1 cellular context compared by ENCODE assay signal in genomic region chr7:112869111-112869774, GRCh38.
TF ChIP-seq lines count a peak whose summit lies in the region.

No MANE protein-coding gene starts in this region.

TF ChIP-seq in K562, 482 proteins besides CTCF, POLR2A, EP300 and RAD21 (continued from another document and continues in another):
- no peak for TF ChIP-seq CHD7 (IDR thresholded peaks at IDR 0.05; ENCODE audit: low read depth, low read length)
- no peak for TF ChIP-seq HDGF (IDR thresholded peaks at IDR 0.05)
- no peak; the same call in 1 of the 2 replicates for TF ChIP-seq MTA2 (IDR thresholded peaks at IDR 0.05; ENCODE audit: low read depth)
- 0 out of 4 replicates have a peak, but pooled peaks of 1 of the 2 experiments have one; percentile 25 for TF ChIP-seq TEAD1 (CRISPR knock-in tag; IDR thresholded peaks at IDR 0.05)
- no peak for TF ChIP-seq ZBED1 (IDR thresholded peaks at IDR 0.05)
- no peak for TF ChIP-seq ATF1 (CRISPR knock-in tag; IDR thresholded peaks at IDR 0.05)
- TF ChIP-seq ATF1 (tag; IDR thresholded peaks at IDR 0.05) = no peak
- no peak for TF ChIP-seq ZBTB49 (CRISPR knock-in tag; IDR thresholded peaks at IDR 0.05; ENCODE audit: borderline replicate concordance)
- TF ChIP-seq POLR2AphosphoS5 (IDR thresholded peaks at IDR 0.05; ENCODE audit: control insufficient read depth, insufficient read depth, low read depth, low read length) = no peak
- TF ChIP-seq ZNF766 (CRISPR knock-in tag; conservative IDR thresholded peaks at IDR 0.05) = no peak
- TF ChIP-seq TAF1 (IDR thresholded peaks at IDR 0.05; ENCODE audit: control insufficient read depth, extremely low read depth, insufficient read depth, low read length, severe bottlenecking) = no peak
- TF ChIP-seq ZHX1 (conservative IDR thresholded peaks at IDR 0.05; ENCODE audit: low read length) = 0 out of 2 replicates have a peak, but pooled peaks have one; percentile 64
- TF ChIP-seq ZBTB2 (IDR thresholded peaks at IDR 0.05) = no peak
- TF ChIP-seq PML (IDR thresholded peaks at IDR 0.05; ENCODE audit: low read length) = no peak
- TF ChIP-seq ZNF146 (CRISPR knock-in tag; IDR thresholded peaks at IDR 0.05; ENCODE audit: unreplicated experiment) = no peak
- 0 out of 2 replicates have a peak, but pooled peaks have one; percentile 18 for TF ChIP-seq BMI1 (IDR thresholded peaks at IDR 0.05; ENCODE audit: low read length)
- no peak for TF ChIP-seq ZNF165 (CRISPR knock-in tag; IDR thresholded peaks at IDR 0.05; ENCODE audit: borderline replicate concordance)
- TF ChIP-seq STAT5A (IDR thresholded peaks at IDR 0.05; ENCODE audit: borderline replicate concordance, low read length) = no peak
- no peak for TF ChIP-seq ZBTB5 (IDR thresholded peaks at IDR 0.05)
- no peak for TF ChIP-seq KLF6 (CRISPR knock-in tag; IDR thresholded peaks at IDR 0.05; ENCODE audit: borderline replicate concordance)
- no peak for TF ChIP-seq MCM3 (IDR thresholded peaks at IDR 0.05)
- no peak for TF ChIP-seq TCF15 (CRISPR knock-in tag; IDR thresholded peaks at IDR 0.05)
- TF ChIP-seq ZBTB33 (CRISPR knock-in tag; IDR thresholded peaks at IDR 0.05) = 0 out of 2 replicates have a peak, but pooled peaks have one; percentile 36
- TF ChIP-seq TEAD4 (IDR thresholded peaks at IDR 0.05; ENCODE audit: low read length) = no peak
- no peak for TF ChIP-seq TEAD4 (CRISPR knock-in tag; IDR thresholded peaks at IDR 0.05; ENCODE audit: borderline replicate concordance)
- no peak for TF ChIP-seq ELF2 (CRISPR knock-in tag; IDR thresholded peaks at IDR 0.05)
- TF ChIP-seq ZBTB1 (CRISPR knock-in tag; IDR thresholded peaks at IDR 0.05; ENCODE audit: borderline replicate concordance, low read depth) = no peak
- peak; percentile 39; the same call in 1 of the 2 replicates for TF ChIP-seq LARP7 (IDR thresholded peaks at IDR 0.05)
- TF ChIP-seq ZNF124 (CRISPR knock-in tag; IDR thresholded peaks at IDR 0.05) = no peak
- TF ChIP-seq CBX1 (IDR thresholded peaks at IDR 0.05; ENCODE audit: low read depth) = no peak
- TF ChIP-seq RHOXF2B (CRISPR knock-in tag; conservative IDR thresholded peaks at IDR 0.05) = no peak
- no peak for TF ChIP-seq TCF7L2 (IDR thresholded peaks at IDR 0.05; ENCODE audit: low read depth, low read length)
- TF ChIP-seq ZNF57 (CRISPR knock-in tag; IDR thresholded peaks at IDR 0.05) = no peak
- no peak for TF ChIP-seq ZFP30 (CRISPR knock-in tag; IDR thresholded peaks at IDR 0.05; ENCODE audit: borderline replicate concordance)
- no peak for TF ChIP-seq MXI1 (IDR thresholded peaks at IDR 0.05; ENCODE audit: low read depth, low read length)
- no peak for TF ChIP-seq SLC30A9 (CRISPR knock-in tag; IDR thresholded peaks at IDR 0.05)
- TF ChIP-seq RB1 (IDR thresholded peaks at IDR 0.05; ENCODE audit: low read depth) = peak; percentile 66
- no peak for TF ChIP-seq PCBP1 (IDR thresholded peaks at IDR 0.05; ENCODE audit: low read depth, low read length, poor library complexity, severe bottlenecking)
